In genomic region chr1:183986941-183987340, GRCh38 we compare ENCODE assay signal across 21 cellular contexts.
"Had no signal": no experiment of that assay in that cellular context is flagged by ENCODE, and none has a peak within 500 bp of the region (broad histone marks: within the 10 kb centered on the region; RNA-seq: fewer than 3 reads in every experiment).

No MANE protein-coding gene starts in this region.

- H3K9me3 ChIP-seq: gastroesophageal sphincter, heart right ventricle, prostate gland, right lobe of liver, spleen, tibial nerve, uterus had no signal

- DNase-seq: activated B cell treated with CpG ODN at 0.5 μM for 24 hours; activated CD4-positive, alpha-beta T cell treated with anti-CD3 and anti-CD28 coated beads for 48 hours; activated CD8-positive, alpha-beta T cell treated with anti-CD3 and anti-CD28 coated beads for 36 hours; activated effector memory CD4-positive, alpha-beta T cell treated with Interleukin-2 at 50 U/mL for 16 hours; activated T-cell treated with anti-CD3 and anti-CD28 coated beads, Interleukin-2, amount 50 U/mL, for 4 hours; effector memory CD8-positive, alpha-beta T cell; heart right ventricle; mammary epithelial cell; right lobe of liver; spleen; stimulated activated CD4-positive, alpha-beta T cell treated with anti-CD3 and anti-CD28 coated beads, Interleukin-1b, Interleukin-23, amount 100 ng/mL, for 48 hours; uterus had no signal

- H3K4me3 ChIP-seq: gastroesophageal sphincter, heart right ventricle, prostate gland, right lobe of liver, spleen, tibial nerve, uterus had no signal

- H3K27me3 ChIP-seq: gastroesophageal sphincter, heart right ventricle, right lobe of liver, spleen, tibial nerve, uterus had no signal

- H3K36me3 Mint-ChIP-seq: activated naive CD4-positive, alpha-beta T cell treated with anti-CD3 and anti-CD28 coated beads, Interleukin-2, amount 50 U/mL, for 24 hours; stimulated activated effector memory CD8-positive, alpha-beta T cell treated with anti-CD3 and anti-CD28 coated beads, Interleukin-12 subunit alpha, Interleukin-12 subunit beta, amount 100 ng/mL, for 72 hours had no signal

- H3K9me3 Mint-ChIP-seq: activated B cell treated with CpG ODN at 0.5 μM for 24 hours; activated CD8-positive, alpha-beta T cell treated with anti-CD3 and anti-CD28 coated beads for 36 hours; activated naive CD4-positive, alpha-beta T cell treated with anti-CD3 and anti-CD28 coated beads, Interleukin-2, amount 50 U/mL, for 24 hours; activated T-cell treated with anti-CD3 and anti-CD28 coated beads, Interleukin-2, amount 50 U/mL, for 4 hours; central memory CD8-positive, alpha-beta T cell; effector memory CD8-positive, alpha-beta T cell; neural crest cell; stimulated activated effector memory CD8-positive, alpha-beta T cell treated with anti-CD3 and anti-CD28 coated beads, Interleukin-12 subunit alpha, Interleukin-12 subunit beta, amount 100 ng/mL, for 72 hours; T-helper 1 cell treated with Interleukin-12 subunit alpha and Interleukin-12 subunit beta and Interleukin-4 antibody, amounts not matched to agents 30 μg/mL and 1 μg/mL, for 36 hours had no signal

- ATAC-seq: activated CD8-positive, alpha-beta T cell treated with anti-CD3 and anti-CD28 coated beads for 36 hours; activated T-cell treated with anti-CD3 and anti-CD28 coated beads, Interleukin-2, amount 50 U/mL, for 4 hours; effector memory CD8-positive, alpha-beta T cell; gastroesophageal sphincter; heart right ventricle; right lobe of liver; stimulated activated effector memory CD8-positive, alpha-beta T cell treated with anti-CD3 and anti-CD28 coated beads, Interleukin-12 subunit alpha, Interleukin-12 subunit beta, amount 100 ng/mL, for 72 hours had no signal

- H3K4me1 ChIP-seq: gastroesophageal sphincter, prostate gland, right lobe of liver, uterus had no signal

- H3K27me3 Mint-ChIP-seq: activated naive CD4-positive, alpha-beta T cell treated with anti-CD3 and anti-CD28 coated beads, Interleukin-2, amount 50 U/mL, for 24 hours; central memory CD8-positive, alpha-beta T cell; effector memory CD8-positive, alpha-beta T cell had no signal

- H3K27ac Mint-ChIP-seq: activated B cell treated with CpG ODN at 0.5 μM for 24 hours; activated CD8-positive, alpha-beta T cell treated with anti-CD3 and anti-CD28 coated beads for 36 hours; activated naive CD4-positive, alpha-beta T cell treated with anti-CD3 and anti-CD28 coated beads, Interleukin-2, amount 50 U/mL, for 24 hours; effector memory CD8-positive, alpha-beta T cell; stimulated activated effector memory CD8-positive, alpha-beta T cell treated with anti-CD3 and anti-CD28 coated beads, Interleukin-12 subunit alpha, Interleukin-12 subunit beta, amount 100 ng/mL, for 72 hours; T-helper 1 cell treated with Interleukin-12 subunit alpha and Interleukin-12 subunit beta and Interleukin-4 antibody, amounts not matched to agents 30 μg/mL and 1 μg/mL, for 36 hours had no signal

- H3K36me3 ChIP-seq: gastroesophageal sphincter, heart right ventricle, prostate gland, right lobe of liver, spleen, tibial nerve, uterus had no signal

- H3K27ac ChIP-seq: epithelial cell of prostate, prostate gland, right lobe of liver, spleen, tibial nerve, uterus had no signal

- H3K4me3 Mint-ChIP-seq: activated B cell treated with CpG ODN at 0.5 μM for 24 hours; activated CD8-positive, alpha-beta T cell treated with anti-CD3 and anti-CD28 coated beads for 36 hours; activated naive CD4-positive, alpha-beta T cell treated with anti-CD3 and anti-CD28 coated beads, Interleukin-2, amount 50 U/mL, for 24 hours; activated T-cell treated with anti-CD3 and anti-CD28 coated beads, Interleukin-2, amount 50 U/mL, for 4 hours; central memory CD8-positive, alpha-beta T cell; effector memory CD8-positive, alpha-beta T cell; neural crest cell; stimulated activated effector memory CD8-positive, alpha-beta T cell treated with anti-CD3 and anti-CD28 coated beads, Interleukin-12 subunit alpha, Interleukin-12 subunit beta, amount 100 ng/mL, for 72 hours; T-helper 1 cell treated with Interleukin-12 subunit alpha and Interleukin-12 subunit beta and Interleukin-4 antibody, amounts not matched to agents 30 μg/mL and 1 μg/mL, for 36 hours had no signal
